Comparison of ENCODE assay signal across 7 cellular contexts in the genomic region with DNA sequence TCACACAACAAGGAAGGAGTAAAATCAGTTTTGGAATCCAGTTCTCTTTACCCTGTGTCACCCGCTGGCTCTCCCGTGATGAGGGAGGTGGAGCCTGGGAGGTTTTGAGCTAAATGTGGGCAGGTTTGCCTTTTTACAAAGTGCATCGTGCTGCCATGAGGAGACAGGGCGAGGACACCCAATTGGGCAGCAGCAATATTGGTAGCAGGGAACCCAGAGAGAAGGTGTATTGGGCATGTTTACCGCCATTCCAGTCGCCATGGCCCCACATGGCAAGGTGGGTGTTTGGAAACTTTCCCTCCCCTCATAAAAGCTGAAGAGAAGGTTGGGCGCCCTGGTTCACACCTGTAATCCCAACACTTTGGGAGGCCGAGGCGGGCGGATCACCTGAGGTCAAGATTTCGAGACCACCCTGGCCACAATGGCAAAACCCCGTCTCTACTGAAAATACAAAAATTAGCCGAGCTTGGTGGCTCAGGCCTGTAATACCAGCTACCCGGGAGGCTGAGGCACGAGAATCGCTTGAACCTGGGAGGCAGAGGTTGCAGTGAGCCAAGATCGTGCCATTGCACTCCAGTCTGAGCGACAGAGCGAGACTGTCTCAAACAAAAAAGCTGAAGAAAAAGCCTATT. TPM values are rescaled to one million over a fixed set of nuclear protein-coding genes. Genes with fewer than 3 reads are reported as not detected.
DNase-seq lines count a peak whose midpoint lies in the region; ATAC-seq and TF ChIP-seq lines count a peak whose summit lies in the region.

No MANE protein-coding gene starts in this region.

- H3K9ac ChIP-seq in HUES64 (ENCODE audit: low read depth, low read length), result peak overlapping the region; percentile 50; the same call in 1 of the 2 replicates
- H3K9ac ChIP-seq in iPS-18a (ENCODE audit: low read length), result peak overlapping the region; percentile 69

- 91% methylated on average over 19 of the region's 19 CpGs for WGBS in HUES64
- 89 to 91% (median 90%) methylated on average over 17 to 19 of the region's 19 CpGs for WGBS in stomach, 5 donors

- TF ChIP-seq CTCF in stomach (IDR thresholded peaks at IDR 0.05), result no peak

- ATAC-seq in activated T-helper 17 cell treated with anti-CD3 and anti-CD28 coated beads, Interleukin-2, amount 50 U/mL, for 72 hours (replicated peaks), result no peak
- no peak for ATAC-seq in GM18868 (IDR thresholded peaks at IDR 0.05; ENCODE audit: unreplicated experiment)

- no peaks in the 10 kb centered on the region for H3K9me3 Mint-ChIP-seq in activated T-helper 17 cell treated with anti-CD3 and anti-CD28 coated beads, Interleukin-2, amount 50 U/mL, for 72 hours

- TF ChIP-seq POLR2A in stomach (IDR thresholded peaks at IDR 0.05), result no peak

- H3K9me3 ChIP-seq in HUES64 (ENCODE audit: insufficient read depth, low read depth, low read length), result no peaks in the 10 kb centered on the region
- no peaks in the 10 kb centered on the region for H3K9me3 ChIP-seq in iPS-18a (ENCODE audit: control insufficient read depth, low read depth, low read length)
- H3K9me3 ChIP-seq in stomach, result no peaks in the 10 kb centered on the region

- no peak for TF ChIP-seq EP300 in stomach (IDR thresholded peaks at IDR 0.05)

- DNase-seq in stomach (no peak), posterior cingulate gyrus (no peak)
- DNase-seq in activated CD4-positive, alpha-beta T cell treated with anti-CD3 and anti-CD28 coated beads for 1 hour, result no peak

- H3K27me3 ChIP-seq in HUES64 (ENCODE audit: insufficient read depth, low read length), result no peaks in the 10 kb centered on the region
- H3K27me3 ChIP-seq in iPS-18a (ENCODE audit: control insufficient read depth, insufficient read depth, low read length), result no peaks in the 10 kb centered on the region
- no peaks in the 10 kb centered on the region for H3K27me3 ChIP-seq in stomach

- H3K27ac ChIP-seq in HUES64 (ENCODE audit: low read depth, low read length) (no peak overlapping the region), iPS-18a (ENCODE audit: low read length) (no peak overlapping the region), stomach (peak overlapping the region in 4 of 5 donors; percentile 69 to 100 (median 74))

- H3K4me3 Mint-ChIP-seq in activated T-helper 17 cell treated with anti-CD3 and anti-CD28 coated beads, Interleukin-2, amount 50 U/mL, for 72 hours, result peak overlapping the region; percentile 95

- H3K4me3 ChIP-seq in HUES64 (ENCODE audit: low read length) (peak overlapping the region; percentile 79), iPS-18a (ENCODE audit: low read length) (peak overlapping the region; percentile 94), stomach (peak overlapping the region; percentile 39 to 51 (median 48))

- H3K27ac Mint-ChIP-seq in activated T-helper 17 cell treated with anti-CD3 and anti-CD28 coated beads, Interleukin-2, amount 50 U/mL, for 72 hours, result peak overlapping the region; percentile 97

- intact Hi-C loops in stomach (cut with DNase I; ENCODE audit: low total_unique reads) (no loop called here), posterior cingulate gyrus (cut with DNase I) (loop anchor here (5.0 kb wide), 1 partner anchor 36 kb away; a partner anchor contains a TSS)

- peaks cover 27% of the 10 kb centered on the region for H3K4me1 Mint-ChIP-seq in activated T-helper 17 cell treated with anti-CD3 and anti-CD28 coated beads, Interleukin-2, amount 50 U/mL, for 72 hours

- H3K4me1 ChIP-seq in HUES64 (ENCODE audit: insufficient read depth, low read length) (peaks cover 7% of the 10 kb centered on the region; the same call in 1 of the 2 replicates), iPS-18a (ENCODE audit: control insufficient read depth, low read depth, low read length) (peaks cover 19% of the 10 kb centered on the region), stomach (peaks cover 27 to 52% (median 42%) of the 10 kb centered on the region in 4 donors)

- H3K36me3 ChIP-seq in HUES64 (ENCODE audit: insufficient read depth, low read length), result no peaks in the 10 kb centered on the region
- no peaks in the 10 kb centered on the region for H3K36me3 ChIP-seq in iPS-18a (ENCODE audit: control insufficient read depth, low read depth, low read length)
- H3K36me3 ChIP-seq in stomach, result no peaks in the 10 kb centered on the region

- H3K27me3 Mint-ChIP-seq in activated T-helper 17 cell treated with anti-CD3 and anti-CD28 coated beads, Interleukin-2, amount 50 U/mL, for 72 hours, result no peaks in the 10 kb centered on the region

- peaks cover 12% of the 10 kb centered on the region for H3K36me3 Mint-ChIP-seq in activated T-helper 17 cell treated with anti-CD3 and anti-CD28 coated beads, Interleukin-2, amount 50 U/mL, for 72 hours (ENCODE audit: low read depth)

RNA-seq across cellular contexts. Expression of a gene that starts 3.5 kb away (rescaled TPM):
- 138 TPM for polyA plus RNA-seq in HUES64 (2013, experiment 1 of 2)
- polyA plus RNA-seq in HUES64 (2013, experiment 2 of 2), result 169 TPM
- total RNA-seq in activated T-helper 17 cell treated with anti-CD3 and anti-CD28 coated beads, Interleukin-2, amount 50 U/mL, for 72 hours, result 100 to 1,000 TPM; 197 to 205 TPM
- 100 to 1,000 TPM in 1 of 5 donors, 10 to 100 TPM in 4; 52.6 to 111 (median 61.8) TPM for total RNA-seq in stomach
- polyA plus RNA-seq in stomach, result 10 to 100 TPM; 64.7 to 90.3 (median 80.3) TPM

RNA-seq across cellular contexts. Expression of a gene that starts 37.0 kb away (rescaled TPM):
- 27.6 TPM for polyA plus RNA-seq in HUES64 (2013, experiment 1 of 2)
- polyA plus RNA-seq in HUES64 (2013, experiment 2 of 2), result 33.6 TPM
- total RNA-seq in activated T-helper 17 cell treated with anti-CD3 and anti-CD28 coated beads, Interleukin-2, amount 50 U/mL, for 72 hours, result 10 to 100 TPM; 13.1 to 22.0 TPM
- total RNA-seq in stomach, result 10 to 100 TPM in 3 of 5 donors, 1 to 10 TPM in 2; 1.8 to 79.4 (median 19.4) TPM
- polyA plus RNA-seq in stomach, result 10 to 100 TPM; 10.5 to 28.7 (median 15.5) TPM

Comparison
In these comparisons a context has a peak if more than half of its experiments do, and no peak if none do; other contexts are left out.
1. H3K27ac ChIP-seq: peak in stomach (4 of 5); none in HUES64 (single experiment) and iPS-18a (single experiment).
2. Peak in every context shown above with its lines, with median percentiles within 50 percentile points of each other: H3K4me3 ChIP-seq.